In genomic region chr6:32177788-32178546, GRCh38 we compare ENCODE assay signal across 8 cellular contexts. TPM values are rescaled to one million over a fixed set of nuclear protein-coding genes. Genes with fewer than 3 reads are reported as not detected.
DNase-seq lines count a peak whose midpoint lies in the region; ATAC-seq, FAIRE-seq and TF ChIP-seq lines count a peak whose summit lies in the region.

Gene RNF5, plus strand, starts transcription at chr6:32178405. Its CDS starts 107 bp downstream, at chr6:32178512.

- no peak for FAIRE-seq in A549 (lab: Jason Lieb, UNC)

- no peak for TF ChIP-seq RAD21 in A549 (conservative IDR thresholded peaks at IDR 0.05 in 1 of 2, IDR thresholded peaks at IDR 0.05 in 1 of 2)

- POLR2A ChIA-PET in A549 (lab: Yijun Ruan, JAX): interaction anchor here (1.0 to 2.5 kb wide), 6 partner anchors 11 to 63 kb away, joined by 3 to 24 read pairs (median 5); partner anchors contain the start of genes FKBPL and PBX2

- H3K4me1 ChIP-seq in A549: peaks cover 20% of the 10 kb centered on the region
- H3K4me1 ChIP-seq in breast epithelium: peaks cover 0 to 34% of the 10 kb centered on the region in 2 donors

- WGBS in A549 (ENCODE audit: missing lambda C conversion rate): 4% methylated on average over 30 of the region's 33 CpGs

- H3K27ac ChIP-seq in A549: peak within 1 kb of the TSS; percentile 97 to 99
- peak within 1 kb of the TSS; percentile 92 for H3K27ac ChIP-seq in VCaP
- peak within 1 kb of the TSS; percentile 95 to 98 for H3K27ac ChIP-seq in breast epithelium
- peak within 1 kb of the TSS; percentile 14 to 99 (median 93) for H3K27ac ChIP-seq in skin epidermis

- intact Hi-C loops in breast epithelium (cut with DNase I; ENCODE audit: low total_unique reads): no loop called here

- H3K36me3 ChIP-seq in breast epithelium: no peaks in the 10 kb centered on the region

- H3K4me3 ChIP-seq in A549 (peak within 1 kb of the TSS; percentile 100), breast epithelium (peak within 1 kb of the TSS; percentile 72 to 91 (median 91)), iPS-18c (ENCODE audit: insufficient read depth, low read depth, low read length) (peak within 1 kb of the TSS; percentile 89), skin epidermis (peak within 1 kb of the TSS; percentile 49 to 93 (median 80))

- H3K9me3 ChIP-seq in A549 (no peaks in the 10 kb centered on the region), breast epithelium (no peaks in the 10 kb centered on the region), iPS-18c (ENCODE audit: control insufficient read depth, insufficient read depth, low read length) (no peaks in the 10 kb centered on the region)

- TF ChIP-seq CTCF in A549 (IDR thresholded peaks at IDR 0.05) (no peak), VCaP (conservative IDR thresholded peaks at IDR 0.05) (no peak), breast epithelium (IDR thresholded peaks at IDR 0.05) (no peak)

- H3K27me3 ChIP-seq in breast epithelium: no peaks in the 10 kb centered on the region

- DNase-seq in A549 (ENCODE audit: low read depth in 1 of 2, low spot score in 1 of 2) (peak; percentile 95 to 100), NCI-H2196 (lab: John Stamatoyannopoulos, UW; ENCODE audit: unreplicated experiment) (peak; percentile 99), breast epithelium (ENCODE audit: low spot score in 2 of 2) (peak; percentile 95 to 99)

- TF ChIP-seq EP300 in A549 (IDR thresholded peaks at IDR 0.05): no peak

- ATAC-seq in A549 (peak; percentile 79 to 91), GM18867 (IDR thresholded peaks at IDR 0.05; ENCODE audit: unreplicated experiment) (peak; percentile 78), HG03108 (IDR thresholded peaks at IDR 0.05; ENCODE audit: unreplicated experiment) (peak; percentile 70)

- TF ChIP-seq POLR2A in A549 (IDR thresholded peaks at IDR 0.05; ENCODE audit: low read length): no peak
- TF ChIP-seq POLR2A in breast epithelium (IDR thresholded peaks at IDR 0.05): no peak

- peak within 1 kb of the TSS; percentile 94 for H3K4me2 ChIP-seq in A549

- CTCF ChIA-PET in A549 (lab: Yijun Ruan, JAX): interaction anchor here (0.6 to 1.5 kb wide), 5 partner anchors 10 to 60 kb away, joined by 3 to 6 read pairs (median 4); no protein-coding TSS in a partner anchor

TF ChIP-seq in A549, 52 proteins besides CTCF, POLR2A, EP300 and RAD21:
- no peak for TF ChIP-seq ZC3H11A (IDR thresholded peaks at IDR 0.05)
- TF ChIP-seq SMC3 (IDR thresholded peaks at IDR 0.05): no peak
- TF ChIP-seq E2F6 (IDR thresholded peaks at IDR 0.05; ENCODE audit: borderline replicate concordance, low read depth): 0 out of 2 replicates have a peak, but pooled peaks have one; percentile 10
- no peak for TF ChIP-seq CHD2 (IDR thresholded peaks at IDR 0.05; ENCODE audit: low read length, partially characterized antibody)
- peak; percentile 97 for TF ChIP-seq PBX3 (IDR thresholded peaks at IDR 0.05)
- TF ChIP-seq ESRRA (IDR thresholded peaks at IDR 0.05; ENCODE audit: borderline replicate concordance, low read length): no peak
- no peak for TF ChIP-seq HES2 (IDR thresholded peaks at IDR 0.05)
- TF ChIP-seq RFX5 (IDR thresholded peaks at IDR 0.05): peak; percentile 21; the same call in 1 of the 2 replicates
- peak; percentile 100 for TF ChIP-seq MAFK (IDR thresholded peaks at IDR 0.05; ENCODE audit: partially characterized antibody)
- no peak for TF ChIP-seq GATA3 (IDR thresholded peaks at IDR 0.05; ENCODE audit: borderline replicate concordance)
- TF ChIP-seq FOSL2 (IDR thresholded peaks at IDR 0.05): no peak
- TF ChIP-seq FOSL2 (CRISPR knock-in tag; IDR thresholded peaks at IDR 0.05): no peak
- no peak for TF ChIP-seq KDM1A (IDR thresholded peaks at IDR 0.05; ENCODE audit: low read depth)
- no peak for TF ChIP-seq HOXB5 (CRISPR knock-in tag; IDR thresholded peaks at IDR 0.05)

RNA-seq across cellular contexts. Expression of gene RNF5, which starts in this region (rescaled TPM):
- polyA plus RNA-seq in A549 (2011; rRNA removed) (49.1 and 54.1 TPM in 2 replicates), A549 (2017; fragmentation: RNase III; extraction: RNeasy Plus Mini Kit Qiagen cat#74134 plus additional on column Dnase treatment) (46.2 to 64.1 TPM (median 62.7 TPM) in 3 replicates)
- polyA plus RNA-seq in A549 (2012; cell fraction: cytosol; rRNA removed): 43.5 and 54.8 TPM in 2 replicates
- polyA plus RNA-seq in A549 (2012; cell fraction: nucleus; rRNA removed): 24.8 and 27.2 TPM in 2 replicates
- 26.5 and 26.8 TPM in 2 replicates for polyA minus RNA-seq in A549 (2011; rRNA and poly(A)+ RNA removed)
- total RNA-seq in breast epithelium: 10 to 100 TPM; 56.3 to 78.0 (median 70.5) TPM

Comparison
In these comparisons a context has a peak if more than half of its experiments do, and no peak if none do; other contexts are left out.
1. Peak in every context shown above with its lines: DNase-seq, ATAC-seq, H3K4me3 ChIP-seq and H3K27ac ChIP-seq.